Comparison of ENCODE assay signal across 18 cellular contexts in the genomic region with DNA sequence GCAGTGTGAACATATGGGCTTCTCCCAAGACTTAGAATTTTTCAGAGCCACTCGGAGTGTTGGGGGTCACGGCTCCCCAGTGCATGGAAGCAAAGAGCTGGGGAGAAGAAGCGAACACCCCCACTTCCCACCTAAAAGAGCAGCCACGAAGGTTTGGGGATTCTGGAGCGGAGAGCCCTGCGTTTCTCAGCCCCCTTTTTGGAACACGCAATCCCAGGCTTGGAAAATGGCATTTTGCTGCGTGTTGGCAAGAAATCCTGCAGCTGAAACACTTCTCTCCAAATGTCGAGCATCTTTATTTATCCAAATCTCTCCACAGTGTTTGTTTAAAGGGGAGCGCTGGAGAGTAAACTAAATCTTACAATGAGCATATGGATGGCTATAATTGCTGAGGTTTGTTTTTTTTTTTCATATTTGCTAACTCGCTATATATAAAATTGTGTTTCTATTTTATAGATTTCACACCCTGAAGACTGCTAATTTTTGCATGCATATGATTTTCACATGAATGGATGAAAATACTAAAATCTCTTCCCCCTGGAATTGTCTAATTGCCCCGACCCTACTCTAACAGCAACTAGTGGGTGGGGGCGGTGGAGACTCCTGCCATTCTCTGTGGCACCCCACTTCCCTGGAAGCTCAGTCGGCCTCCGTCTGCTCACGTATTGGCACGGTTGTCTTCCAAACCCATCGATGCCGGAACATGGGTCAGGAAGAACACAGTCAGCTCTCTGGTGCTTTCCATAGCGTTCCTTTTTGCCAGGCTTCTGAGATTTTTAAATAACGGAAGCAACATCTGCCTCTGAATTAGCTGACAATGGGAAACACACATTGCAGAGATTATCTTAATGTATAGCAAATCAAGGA.
DNase-seq lines count a peak whose midpoint lies in the region; ATAC-seq and TF ChIP-seq lines count a peak whose summit lies in the region.
"Had no signal": no experiment of that assay in that cellular context is flagged by ENCODE, and none has a peak within 500 bp of the region (broad histone marks: within the 10 kb centered on the region; RNA-seq: fewer than 3 reads in every experiment).

No MANE protein-coding gene starts in this region.

- in situ Hi-C loops in IMR-90 (cut with MboI; ENCODE audit: low sequenced_read_pairs) = no loop called here

- H3K27ac Mint-ChIP-seq in naive B cell = no peak overlapping the region
- H3K27ac Mint-ChIP-seq in activated CD8-positive, alpha-beta T cell treated with anti-CD3 and anti-CD28 coated beads, Interleukin-2, amount 10 ng/mL, durations not matched to agents 7 days and 5 days = no peak overlapping the region
- H3K27ac Mint-ChIP-seq: activated CD4-positive, alpha-beta T cell treated with anti-CD3 and anti-CD28 coated beads, Interleukin-2, amount 10 ng/mL, durations not matched to agents 24 days and 14 days; T-cell had no signal

- no peak overlapping the region for H2AK9ac ChIP-seq in IMR-90 (replicated peaks; ENCODE audit: low read depth, low read length, poor library complexity)

- H3K79me1 ChIP-seq in IMR-90 (ENCODE audit: low read depth in 1 of 2, low read length in 2 of 2) = peaks cover 23 to 68% of the 10 kb centered on the region in 2 experiments

- no peak overlapping the region for H4K91ac ChIP-seq in IMR-90 (ENCODE audit: insufficient read depth, low read depth, low read length)

- no peak overlapping the region for H3K56ac ChIP-seq in IMR-90 (ENCODE audit: extremely low read depth, insufficient read depth, low read length)

- CTCF ChIA-PET in IMR-90 (lab: Yijun Ruan, JAX) = interaction anchor here (1.2 kb wide), 1 partner anchor 17 kb away, joined by 3 read pairs; no protein-coding TSS in a partner anchor
- CTCF ChIA-PET in activated CD8-positive, alpha-beta T cell treated with anti-CD3 and anti-CD28 coated beads, Interleukin-2, amount 10 ng/mL, durations not matched to agents 7 days and 5 days (lab: Charles Lee) = interaction anchor here (0.6 to 1.7 kb wide), 11 partner anchors 8 to 218 kb away, joined by 3 to 8 read pairs (median 4); partner anchors contain the start of gene SAMD4A

- no peak overlapping the region for H2BK5ac ChIP-seq in IMR-90 (ENCODE audit: low read depth, low read length, poor library complexity, severe bottlenecking)

- H3K18ac ChIP-seq in IMR-90 (ENCODE audit: low read depth, low read length) = peak overlapping the region; percentile 43; the same call in 1 of the 2 replicates

- H3K23ac ChIP-seq in IMR-90 (ENCODE audit: low read depth, low read length) = peak overlapping the region; percentile 55; the same call in 1 of the 2 replicates

- H3K27me3 Mint-ChIP-seq in naive B cell = peaks cover 0 to 5% (median 0%) of the 10 kb centered on the region in 3 donors
- H3K27me3 Mint-ChIP-seq in activated CD8-positive, alpha-beta T cell treated with anti-CD3 and anti-CD28 coated beads, Interleukin-2, amount 10 ng/mL, durations not matched to agents 7 days and 5 days (ENCODE audit: low read depth) = peaks cover 2% of the 10 kb centered on the region
- H3K27me3 Mint-ChIP-seq: T-cell had no signal

- H2AFZ ChIP-seq in IMR-90 (replicated peaks; ENCODE audit: low read length, poor library complexity) (no peak overlapping the region), hepatocyte (no peak overlapping the region)

- no peak overlapping the region for H2BK20ac ChIP-seq in IMR-90 (ENCODE audit: low read depth, low read length)

- ATAC-seq in IMR-90 (ENCODE audit: low read depth) = no peak
- ATAC-seq in naive B cell (ENCODE audit: low read depth in 2 of 2) = no peak
- no peak for ATAC-seq in HG03378 (IDR thresholded peaks at IDR 0.05; ENCODE audit: unreplicated experiment)
- ATAC-seq in activated CD8-positive, alpha-beta T cell treated with anti-CD3 and anti-CD28 coated beads, Interleukin-2, amount 10 ng/mL, durations not matched to agents 7 days and 5 days = no peak
- ATAC-seq: foreskin keratinocyte, T-cell had no signal

- H3K4me1 Mint-ChIP-seq in naive B cell = peaks cover 19 to 35% (median 31%) of the 10 kb centered on the region in 3 donors
- H3K4me1 Mint-ChIP-seq in activated CD8-positive, alpha-beta T cell treated with anti-CD3 and anti-CD28 coated beads, Interleukin-2, amount 10 ng/mL, durations not matched to agents 7 days and 5 days (ENCODE audit: low read depth) = peaks cover 32% of the 10 kb centered on the region

- no peak overlapping the region for H2BK120ac ChIP-seq in IMR-90 (ENCODE audit: low read depth, low read length)

- dilution Hi-C loops in IMR-90 (cut with HindIII; ENCODE audit: low sequenced_read_pairs, unreplicated experiment) = no loop called here

- no peak overlapping the region for H2BK15ac ChIP-seq in IMR-90 (ENCODE audit: low read depth, low read length)

- BruUV-seq in IMR-90 (replicated peaks; lab: Mats Ljungman, UMichigan) = no TSS peak

- H4K20me1 ChIP-seq in IMR-90 (ENCODE audit: insufficient read depth, low read length) (0 out of 2 replicates have a peak, but pooled peaks cover 2% of the 10 kb centered on the region), hepatocyte (ENCODE audit: insufficient read depth, poor library complexity, severe bottlenecking) (no peaks in the 10 kb centered on the region)

- H3K36me3 ChIP-seq in IMR-90 (ENCODE audit: control insufficient read depth, insufficient read depth, low read length) = peaks cover 55% of the 10 kb centered on the region
- peaks cover 39 to 68% of the 10 kb centered on the region in 2 donors for H3K36me3 ChIP-seq in ascending aorta
- no peaks in the 10 kb centered on the region for H3K36me3 ChIP-seq in hepatocyte (replicated peaks; ENCODE audit: insufficient read depth, low read depth)
- H3K36me3 ChIP-seq: MG63, prostate gland had no signal

- H4K8ac ChIP-seq in IMR-90 (ENCODE audit: low read depth in 2 of 2, low read length in 2 of 2) = no peak overlapping the region; a peak in 1 of 4 replicates

- H3K9me2 ChIP-seq in hepatocyte (replicated peaks; ENCODE audit: insufficient read depth) = no peaks in the 10 kb centered on the region

- no peak for TF ChIP-seq POLR2A in IMR-90 (IDR thresholded peaks at IDR 0.05; ENCODE audit: low read depth, low read length)

- no peak overlapping the region for H4K5ac ChIP-seq in IMR-90 (ENCODE audit: low read depth, low read length)

- no peak overlapping the region for H3K4me3 ChIP-seq in IMR-90 (ENCODE audit: insufficient read depth, low read depth, low read length)
- H3K4me3 ChIP-seq in ascending aorta = no peak overlapping the region
- no peak overlapping the region for H3K4me3 ChIP-seq in hepatocyte
- H3K4me3 ChIP-seq: MG63, mucosa of descending colon, prostate gland had no signal

- intact Hi-C loops in IMR-90 (cut with micrococcal nuclease) (no loop called here), ascending aorta (cut with DNase I) (loop anchor here (5.0 kb wide), 1 partner anchor 275 kb away; the partner anchor contains the start of gene CGRRF1)

- no peak overlapping the region for H3K9ac ChIP-seq in IMR-90 (ENCODE audit: low read depth, low read length)

- no peaks in the 10 kb centered on the region for H3K79me2 ChIP-seq in hepatocyte

- peaks cover 16% of the 10 kb centered on the region for H3K9me1 ChIP-seq in IMR-90 (ENCODE audit: insufficient read depth, low read length)

- no peaks in the 10 kb centered on the region for H3K9me3 Mint-ChIP-seq in naive B cell
- no peaks in the 10 kb centered on the region for H3K9me3 Mint-ChIP-seq in activated CD8-positive, alpha-beta T cell treated with anti-CD3 and anti-CD28 coated beads, Interleukin-2, amount 10 ng/mL, durations not matched to agents 7 days and 5 days (ENCODE audit: insufficient read depth)
- H3K9me3 Mint-ChIP-seq: activated CD4-positive, alpha-beta T cell treated with anti-CD3 and anti-CD28 coated beads, Interleukin-2, amount 10 ng/mL, durations not matched to agents 24 days and 14 days; T-cell had no signal

- no peaks in the 10 kb centered on the region for H3K27me3 ChIP-seq in IMR-90 (ENCODE audit: control insufficient read depth, insufficient read depth, low read length)
- no peaks in the 10 kb centered on the region for H3K27me3 ChIP-seq in ascending aorta
- no peaks in the 10 kb centered on the region for H3K27me3 ChIP-seq in hepatocyte
- H3K27me3 ChIP-seq: foreskin keratinocyte, MG63 had no signal

- DNase-seq in activated CD8-positive, alpha-beta memory T cell treated with anti-CD3 and anti-CD28 coated beads, Interleukin-2, amount 50 U/mL, for 48 hours = peak; percentile 30
- no peak for DNase-seq in activated CD8-positive, alpha-beta memory T cell treated with anti-CD3 and anti-CD28 coated beads, Interleukin-2, amount 50 U/mL, for 4 hours
- no peak for DNase-seq in IMR-90
- peak in 1 of 2 donors; percentile 56 for DNase-seq in ascending aorta (ENCODE audit: low spot score in 2 of 2)
- DNase-seq in naive B cell = no peak
- DNase-seq in hepatocyte (ENCODE audit: low spot score) = no peak
- no peak for DNase-seq in activated CD8-positive, alpha-beta T cell treated with anti-CD3 and anti-CD28 coated beads, Interleukin-2, amount 10 ng/mL, durations not matched to agents 7 days and 5 days
- DNase-seq: 8988T; activated gamma-delta T cell treated with Interleukin-2 at 50 U/mL for 16 hours; central memory CD4-positive, alpha-beta T cell; erythroblast; foreskin keratinocyte; MG63 had no signal

- peak overlapping the region in 6 of 8 donors; percentile 59 to 75 (median 61) for H3K4me3 Mint-ChIP-seq in naive B cell
- no peak overlapping the region for H3K4me3 Mint-ChIP-seq in activated CD8-positive, alpha-beta T cell treated with anti-CD3 and anti-CD28 coated beads, Interleukin-2, amount 10 ng/mL, durations not matched to agents 7 days and 5 days
- H3K4me3 Mint-ChIP-seq: activated CD4-positive, alpha-beta T cell treated with anti-CD3 and anti-CD28 coated beads, Interleukin-2, amount 10 ng/mL, durations not matched to agents 24 days and 14 days; T-cell had no signal

- no peak overlapping the region; the same call in 1 of the 2 replicates for H3K4me2 ChIP-seq in IMR-90 (ENCODE audit: low read depth, low read length)
- H3K4me2 ChIP-seq in hepatocyte = no peak overlapping the region

- TF ChIP-seq CTCF in IMR-90 (conservative IDR thresholded peaks at IDR 0.05; ENCODE audit: low read depth, low read length) (no peak), ascending aorta (IDR thresholded peaks at IDR 0.05) (no peak), hepatocyte (IDR thresholded peaks at IDR 0.05; ENCODE audit: poor library complexity) (no peak)

- 0 out of 2 replicates have a peak overlapping the region, but pooled peaks have one; percentile 9 for H3K4ac ChIP-seq in IMR-90 (ENCODE audit: low read depth, low read length)

- H2AK5ac ChIP-seq in IMR-90 (ENCODE audit: low read depth, low read length) = peak overlapping the region; percentile 48; the same call in 1 of the 2 replicates

- no peak for TF ChIP-seq RAD21 in IMR-90 (IDR thresholded peaks at IDR 0.05; ENCODE audit: low read length)

- POLR2A ChIA-PET in IMR-90 (lab: Charles Lee; ENCODE audit: unreplicated experiment) = no interaction called here
- POLR2A ChIA-PET in activated CD8-positive, alpha-beta T cell treated with anti-CD3 and anti-CD28 coated beads, Interleukin-2, amount 10 ng/mL, durations not matched to agents 7 days and 5 days (lab: Charles Lee) = no interaction called here

- H3K4me1 ChIP-seq in IMR-90 (ENCODE audit: control insufficient read depth, insufficient read depth, low read length) = peaks cover 18% of the 10 kb centered on the region; the same call in 1 of the 2 replicates
- H3K4me1 ChIP-seq in ascending aorta = peaks cover 11 to 21% of the 10 kb centered on the region in 2 donors
- no peaks in the 10 kb centered on the region for H3K4me1 ChIP-seq in hepatocyte (ENCODE audit: insufficient read depth)
- H3K4me1 ChIP-seq: foreskin keratinocyte, prostate gland had no signal

- no peak overlapping the region for H3K14ac ChIP-seq in IMR-90 (replicated peaks; ENCODE audit: low read depth, low read length)

- WGBS in IMR-90 (ENCODE audit: extremely low coverage in 2 of 2, insufficient read length in 1 of 2), 2 experiments = 62% methylated on average over 7 of the region's 21 CpGs; no CpG with 5 or more reads in 1 of the 2 experiments
- 90% methylated on average over 21 of the region's 21 CpGs for WGBS in hepatocyte (ENCODE audit: low lambda C conversion rate, missing lambda C conversion rate)

- H3K9me3 ChIP-seq in IMR-90 (ENCODE audit: control insufficient read depth, insufficient read depth, low read length) (no peaks in the 10 kb centered on the region), ascending aorta (no peaks in the 10 kb centered on the region), hepatocyte (ENCODE audit: low read depth) (no peaks in the 10 kb centered on the region)
- H3K9me3 ChIP-seq: MG63, mucosa of descending colon, prostate gland had no signal

- H3K36me3 Mint-ChIP-seq in naive B cell = no peaks in the 10 kb centered on the region
- no peaks in the 10 kb centered on the region for H3K36me3 Mint-ChIP-seq in activated CD8-positive, alpha-beta T cell treated with anti-CD3 and anti-CD28 coated beads, Interleukin-2, amount 10 ng/mL, durations not matched to agents 7 days and 5 days (ENCODE audit: low read depth)
- H3K36me3 Mint-ChIP-seq: T-cell had no signal

- H3K27ac ChIP-seq in IMR-90 (ENCODE audit: insufficient read depth, low read length) (peak overlapping the region; percentile 32; the same call in 1 of the 2 replicates), ascending aorta (peak overlapping the region; percentile 78 to 91), hepatocyte (no peak overlapping the region)
- H3K27ac ChIP-seq: foreskin keratinocyte, prostate gland had no signal
